Comparison of ENCODE assay signal across 1 cellular context in genomic region chr14:36524874-36525745, GRCh38.
A peak's percentile ranks its signal among the peaks of the same experiment; 100 is the strongest.
TF ChIP-seq lines count a peak whose summit lies in the region.

No MANE protein-coding gene starts in this region.

TF ChIP-seq in HepG2, 621 proteins besides CTCF, POLR2A, EP300 and RAD21 (continued from another document and continues in another):
- TF ChIP-seq HMG20A (CRISPR knock-in tag; IDR thresholded peaks at IDR 0.05; ENCODE audit: borderline replicate concordance) (no peak), XRCC5 (optimal IDR thresholded peaks at IDR 0.05; ENCODE audit: low read length) (peak; percentile 97), ZNF143 (CRISPR knock-in tag; IDR thresholded peaks at IDR 0.05) (0 out of 2 replicates have a peak, but pooled peaks have one; percentile 34), ZSCAN22 (CRISPR knock-in tag; IDR thresholded peaks at IDR 0.05) (no peak), ZNF777 (CRISPR knock-in tag; IDR thresholded peaks at IDR 0.05) (peak; percentile 67), SP4 (CRISPR knock-in tag; IDR thresholded peaks at IDR 0.05) (0 out of 2 replicates have a peak, but pooled peaks have one; percentile 11), ZNF563 (CRISPR knock-in tag; IDR thresholded peaks at IDR 0.05) (0 out of 2 replicates have a peak, but pooled peaks have one; percentile 20), HNRNPLL (IDR thresholded peaks at IDR 0.05; ENCODE audit: low read depth, low read length, poor library complexity, severe bottlenecking) (peak; percentile 57), ZNF263 (CRISPR knock-in tag; IDR thresholded peaks at IDR 0.05) (peak; percentile 62; the same call in 1 of the 2 replicates), HMGXB4 (CRISPR knock-in tag; IDR thresholded peaks at IDR 0.05; ENCODE audit: borderline replicate concordance in 1 of 2, low read depth in 1 of 2) (peak; percentile 5 to 52; a peak in 1 of 4 replicates), NONO (IDR thresholded peaks at IDR 0.05) (no peak), NONO (CRISPR knock-in tag; conservative IDR thresholded peaks at IDR 0.05) (0 out of 2 replicates have a peak, but pooled peaks have one; percentile 15), NR0B2 (CRISPR knock-in tag; IDR thresholded peaks at IDR 0.05) (peak; percentile 67; the same call in 1 of the 2 replicates), MEIS2 (CRISPR knock-in tag; IDR thresholded peaks at IDR 0.05) (peak; percentile 57; the same call in 1 of the 2 replicates), ZNF607 (CRISPR knock-in tag; IDR thresholded peaks at IDR 0.05; ENCODE audit: borderline replicate concordance) (0 out of 2 replicates have a peak, but pooled peaks have one; percentile 29), ZNF558 (CRISPR knock-in tag; IDR thresholded peaks at IDR 0.05; ENCODE audit: borderline replicate concordance) (no peak), ZNF232 (CRISPR knock-in tag; IDR thresholded peaks at IDR 0.05; ENCODE audit: borderline replicate concordance) (peak; percentile 68; the same call in 1 of the 2 replicates), ZFP90 (CRISPR knock-in tag; IDR thresholded peaks at IDR 0.05; ENCODE audit: borderline replicate concordance) (peak; percentile 55; the same call in 1 of the 2 replicates), MAFG (CRISPR knock-in tag; IDR thresholded peaks at IDR 0.05) (0 out of 2 replicates have a peak, but pooled peaks have one; percentile 51), BCL3 (CRISPR knock-in tag; IDR thresholded peaks at IDR 0.05) (peak; percentile 4; the same call in 1 of the 2 replicates), ELF3 (CRISPR knock-in tag; IDR thresholded peaks at IDR 0.05) (peak; percentile 74; the same call in 1 of the 2 replicates), ZFP91 (CRISPR knock-in tag; IDR thresholded peaks at IDR 0.05; ENCODE audit: borderline replicate concordance) (peak; percentile 39; the same call in 1 of the 2 replicates), FOXO1 (CRISPR knock-in tag; IDR thresholded peaks at IDR 0.05) (0 out of 2 replicates have a peak, but pooled peaks have one; percentile 6), ZNF850 (CRISPR knock-in tag; conservative IDR thresholded peaks at IDR 0.05) (no peak), ZNF501 (CRISPR knock-in tag; IDR thresholded peaks at IDR 0.05) (peak; percentile 58), ATF7-NPFF (CRISPR knock-in tag; IDR thresholded peaks at IDR 0.05; ENCODE audit: low read depth) (peak; percentile 20; the same call in 1 of the 2 replicates), ZNF784 (CRISPR knock-in tag; IDR thresholded peaks at IDR 0.05; ENCODE audit: borderline replicate concordance) (0 out of 2 replicates have a peak, but pooled peaks have one; percentile 64), HOXD1 (CRISPR knock-in tag; IDR thresholded peaks at IDR 0.05) (peak; percentile 61; the same call in 1 of the 2 replicates), ZNF878 (CRISPR knock-in tag; IDR thresholded peaks at IDR 0.05) (0 out of 2 replicates have a peak, but pooled peaks have one; percentile 38), ZNF552 (CRISPR knock-in tag; IDR thresholded peaks at IDR 0.05; ENCODE audit: borderline replicate concordance) (no peak), BORCS8-MEF2B (CRISPR knock-in tag; IDR thresholded peaks at IDR 0.05) (no peak), ZNF605 (CRISPR knock-in tag; IDR thresholded peaks at IDR 0.05) (0 out of 2 replicates have a peak, but pooled peaks have one; percentile 25), DNMT1 (CRISPR knock-in tag; IDR thresholded peaks at IDR 0.05) (0 out of 2 replicates have a peak, but pooled peaks have one; percentile 7), ZNF589 (CRISPR knock-in tag; conservative IDR thresholded peaks at IDR 0.05) (peak; percentile 16; the same call in 1 of the 2 replicates), ZFY (CRISPR knock-in tag; IDR thresholded peaks at IDR 0.05) (peak; percentile 37; the same call in 1 of the 2 replicates), NR2F2 (IDR thresholded peaks at IDR 0.05; ENCODE audit: borderline replicate concordance, low read depth) (no peak), RBM39 (IDR thresholded peaks at IDR 0.05; ENCODE audit: low read depth, low read length, poor library complexity, severe bottlenecking) (peak; percentile 68), CENPX (CRISPR knock-in tag; IDR thresholded peaks at IDR 0.05) (no peak), SALL1 (CRISPR knock-in tag; IDR thresholded peaks at IDR 0.05) (peak; percentile 21; the same call in 1 of the 2 replicates), PAF1 (CRISPR knock-in tag; IDR thresholded peaks at IDR 0.05) (no peak), PHF8 (CRISPR knock-in tag; IDR thresholded peaks at IDR 0.05) (0 out of 2 replicates have a peak, but pooled peaks have one; percentile 17), NR2C2 (CRISPR knock-in tag; IDR thresholded peaks at IDR 0.05; ENCODE audit: borderline replicate concordance) (no peak), STAG1 (CRISPR knock-in tag; IDR thresholded peaks at IDR 0.05) (peak; percentile 66), HNRNPK (IDR thresholded peaks at IDR 0.05; ENCODE audit: low read depth, low read length, poor library complexity, severe bottlenecking) (no peak), ARID2 (CRISPR knock-in tag; IDR thresholded peaks at IDR 0.05; ENCODE audit: borderline replicate concordance) (0 out of 2 replicates have a peak, but pooled peaks have one; percentile 56), ETV5 (CRISPR knock-in tag; IDR thresholded peaks at IDR 0.05; ENCODE audit: borderline replicate concordance) (peak; percentile 51; the same call in 1 of the 2 replicates), ZNF572 (CRISPR knock-in tag; IDR thresholded peaks at IDR 0.05) (0 out of 2 replicates have a peak, but pooled peaks have one; percentile 34), NFKB2 (CRISPR knock-in tag; IDR thresholded peaks at IDR 0.05; ENCODE audit: borderline replicate concordance) (0 out of 2 replicates have a peak, but pooled peaks have one; percentile 83)
- TF ChIP-seq, protein P1, sequence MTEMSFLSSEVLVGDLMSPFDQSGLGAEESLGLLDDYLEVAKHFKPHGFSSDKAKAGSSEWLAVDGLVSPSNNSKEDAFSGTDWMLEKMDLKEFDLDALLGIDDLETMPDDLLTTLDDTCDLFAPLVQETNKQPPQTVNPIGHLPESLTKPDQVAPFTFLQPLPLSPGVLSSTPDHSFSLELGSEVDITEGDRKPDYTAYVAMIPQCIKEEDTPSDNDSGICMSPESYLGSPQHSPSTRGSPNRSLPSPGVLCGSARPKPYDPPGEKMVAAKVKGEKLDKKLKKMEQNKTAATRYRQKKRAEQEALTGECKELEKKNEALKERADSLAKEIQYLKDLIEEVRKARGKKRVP (CRISPR knock-in tag; IDR thresholded peaks at IDR 0.05), result no peak
- TF ChIP-seq, protein P2, sequence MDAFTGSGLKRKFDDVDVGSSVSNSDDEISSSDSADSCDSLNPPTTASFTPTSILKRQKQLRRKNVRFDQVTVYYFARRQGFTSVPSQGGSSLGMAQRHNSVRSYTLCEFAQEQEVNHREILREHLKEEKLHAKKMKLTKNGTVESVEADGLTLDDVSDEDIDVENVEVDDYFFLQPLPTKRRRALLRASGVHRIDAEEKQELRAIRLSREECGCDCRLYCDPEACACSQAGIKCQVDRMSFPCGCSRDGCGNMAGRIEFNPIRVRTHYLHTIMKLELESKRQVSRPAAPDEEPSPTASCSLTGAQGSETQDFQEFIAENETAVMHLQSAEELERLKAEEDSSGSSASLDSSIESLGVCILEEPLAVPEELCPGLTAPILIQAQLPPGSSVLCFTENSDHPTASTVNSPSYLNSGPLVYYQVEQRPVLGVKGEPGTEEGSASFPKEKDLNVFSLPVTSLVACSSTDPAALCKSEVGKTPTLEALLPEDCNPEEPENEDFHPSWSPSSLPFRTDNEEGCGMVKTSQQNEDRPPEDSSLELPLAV (CRISPR knock-in tag; conservative IDR thresholded peaks at IDR 0.05; ENCODE audit: low read depth), result no peak
- TF ChIP-seq, protein P3, sequence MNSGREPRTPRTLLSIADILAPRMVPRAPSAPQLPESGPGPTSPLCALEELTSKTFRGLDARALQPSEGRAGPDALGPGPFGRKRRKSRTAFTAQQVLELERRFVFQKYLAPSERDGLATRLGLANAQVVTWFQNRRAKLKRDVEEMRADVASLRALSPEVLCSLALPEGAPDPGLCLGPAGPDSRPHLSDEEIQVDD (CRISPR knock-in tag; IDR thresholded peaks at IDR 0.05; ENCODE audit: borderline replicate concordance), result no peak
- TF ChIP-seq, protein P4, sequence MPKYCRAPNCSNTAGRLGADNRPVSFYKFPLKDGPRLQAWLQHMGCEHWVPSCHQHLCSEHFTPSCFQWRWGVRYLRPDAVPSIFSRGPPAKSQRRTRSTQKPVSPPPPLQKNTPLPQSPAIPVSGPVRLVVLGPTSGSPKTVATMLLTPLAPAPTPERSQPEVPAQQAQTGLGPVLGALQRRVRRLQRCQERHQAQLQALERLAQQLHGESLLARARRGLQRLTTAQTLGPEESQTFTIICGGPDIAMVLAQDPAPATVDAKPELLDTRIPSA (CRISPR knock-in tag; IDR thresholded peaks at IDR 0.05; ENCODE audit: borderline replicate concordance), result 0 out of 2 replicates have a peak, but pooled peaks have one; percentile 52
- TF ChIP-seq, protein P5, sequence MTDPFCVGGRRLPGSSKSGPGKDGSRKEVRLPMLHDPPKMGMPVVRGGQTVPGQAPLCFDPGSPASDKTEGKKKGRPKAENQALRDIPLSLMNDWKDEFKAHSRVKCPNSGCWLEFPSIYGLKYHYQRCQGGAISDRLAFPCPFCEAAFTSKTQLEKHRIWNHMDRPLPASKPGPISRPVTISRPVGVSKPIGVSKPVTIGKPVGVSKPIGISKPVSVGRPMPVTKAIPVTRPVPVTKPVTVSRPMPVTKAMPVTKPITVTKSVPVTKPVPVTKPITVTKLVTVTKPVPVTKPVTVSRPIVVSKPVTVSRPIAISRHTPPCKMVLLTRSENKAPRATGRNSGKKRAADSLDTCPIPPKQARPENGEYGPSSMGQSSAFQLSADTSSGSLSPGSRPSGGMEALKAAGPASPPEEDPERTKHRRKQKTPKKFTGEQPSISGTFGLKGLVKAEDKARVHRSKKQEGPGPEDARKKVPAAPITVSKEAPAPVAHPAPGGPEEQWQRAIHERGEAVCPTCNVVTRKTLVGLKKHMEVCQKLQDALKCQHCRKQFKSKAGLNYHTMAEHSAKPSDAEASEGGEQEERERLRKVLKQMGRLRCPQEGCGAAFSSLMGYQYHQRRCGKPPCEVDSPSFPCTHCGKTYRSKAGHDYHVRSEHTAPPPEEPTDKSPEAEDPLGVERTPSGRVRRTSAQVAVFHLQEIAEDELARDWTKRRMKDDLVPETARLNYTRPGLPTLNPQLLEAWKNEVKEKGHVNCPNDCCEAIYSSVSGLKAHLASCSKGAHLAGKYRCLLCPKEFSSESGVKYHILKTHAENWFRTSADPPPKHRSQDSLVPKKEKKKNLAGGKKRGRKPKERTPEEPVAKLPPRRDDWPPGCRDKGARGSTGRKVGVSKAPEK (CRISPR knock-in tag; IDR thresholded peaks at IDR 0.05; ENCODE audit: borderline replicate concordance), result no peak
- TF ChIP-seq, protein P6, sequence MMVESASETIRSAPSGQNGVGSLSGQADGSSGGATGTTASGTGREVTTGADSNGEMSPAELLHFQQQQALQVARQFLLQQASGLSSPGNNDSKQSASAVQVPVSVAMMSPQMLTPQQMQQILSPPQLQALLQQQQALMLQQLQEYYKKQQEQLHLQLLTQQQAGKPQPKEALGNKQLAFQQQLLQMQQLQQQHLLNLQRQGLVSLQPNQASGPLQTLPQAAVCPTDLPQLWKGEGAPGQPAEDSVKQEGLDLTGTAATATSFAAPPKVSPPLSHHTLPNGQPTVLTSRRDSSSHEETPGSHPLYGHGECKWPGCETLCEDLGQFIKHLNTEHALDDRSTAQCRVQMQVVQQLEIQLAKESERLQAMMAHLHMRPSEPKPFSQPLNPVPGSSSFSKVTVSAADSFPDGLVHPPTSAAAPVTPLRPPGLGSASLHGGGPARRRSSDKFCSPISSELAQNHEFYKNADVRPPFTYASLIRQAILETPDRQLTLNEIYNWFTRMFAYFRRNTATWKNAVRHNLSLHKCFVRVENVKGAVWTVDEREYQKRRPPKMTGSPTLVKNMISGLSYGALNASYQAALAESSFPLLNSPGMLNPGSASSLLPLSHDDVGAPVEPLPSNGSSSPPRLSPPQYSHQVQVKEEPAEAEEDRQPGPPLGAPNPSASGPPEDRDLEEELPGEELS (CRISPR knock-in tag; IDR thresholded peaks at IDR 0.05), result 0 out of 2 replicates have a peak, but pooled peaks have one; percentile 23
